8 cellular contexts compared by ENCODE assay signal in genomic region chr1:44807364-44808062, GRCh38. TPM values are rescaled to one million over a fixed set of nuclear protein-coding genes. Genes with fewer than 3 reads are reported as not detected.
DNase-seq lines count a peak whose midpoint lies in the region; ATAC-seq lines count a peak whose summit lies in the region.

No MANE protein-coding gene starts in this region.

- H3K27me3 Mint-ChIP-seq in CD4-positive, alpha-beta memory T cell, result no peaks in the 10 kb centered on the region

- intact Hi-C loops in CD4-positive, alpha-beta memory T cell (cut with micrococcal nuclease), result loop anchor here (5.0 to 10.0 kb wide), 2 partner anchors 75 to 777 kb away; partner anchors contain the start of genes NASP and RNU5D-1

- peak overlapping the region; percentile 74 to 87 (median 80) for H3K4me3 Mint-ChIP-seq in CD4-positive, alpha-beta memory T cell

- H3K9me3 Mint-ChIP-seq in CD4-positive, alpha-beta memory T cell, result peaks cover 0 to 12% (median 0%) of the 10 kb centered on the region in 8 donors

- ATAC-seq in GM21825 (IDR thresholded peaks at IDR 0.05; ENCODE audit: unreplicated experiment) (peak; percentile 33), GM19455 (IDR thresholded peaks at IDR 0.05; ENCODE audit: unreplicated experiment) (no peak)

- H3K4me3 ChIP-seq in CD4-positive, alpha-beta memory T cell (ENCODE audit: low read length in 2 of 2), result peak overlapping the region; percentile 41 to 57

- H3K27ac ChIP-seq in CD4-positive, alpha-beta memory T cell (ENCODE audit: low read depth, low read length), result peak overlapping the region; percentile 98

- POLR2A ChIA-PET in CD4-positive, alpha-beta memory T cell (lab: Charles Lee; ENCODE audit: partially characterized antibody), result interaction anchor here (0.6 to 22.2 kb wide), 18 partner anchors 2 to 777 kb away, joined by 3 to 1564 read pairs (median 17); partner anchors contain the start of genes BEST4, BTBD19, CCDC163 and DYNLT4

- H3K36me3 Mint-ChIP-seq in CD4-positive, alpha-beta memory T cell, result peaks cover 29 to 59% of the 10 kb centered on the region in 2 donors

- H3K4me1 Mint-ChIP-seq in CD4-positive, alpha-beta memory T cell, result peaks cover 57 to 94% (median 73%) of the 10 kb centered on the region in 4 donors

- peaks cover 90% of the 10 kb centered on the region for H3K4me1 ChIP-seq in CD4-positive, alpha-beta memory T cell (ENCODE audit: insufficient read depth, low read length)

- H3K27me3 ChIP-seq in CD4-positive, alpha-beta memory T cell (ENCODE audit: insufficient read depth, low read length), result no peaks in the 10 kb centered on the region

- peak overlapping the region; percentile 98 to 100 (median 99) for H3K27ac Mint-ChIP-seq in CD4-positive, alpha-beta memory T cell

- DNase-seq in CD4-positive, alpha-beta memory T cell, result peak; percentile 91 to 98 (median 91)
- DNase-seq in NAMALWA (ENCODE audit: low spot score) (peak; percentile 61), cerebellar cortex (ENCODE audit: low spot score) (peak; percentile 86), islet precursor cell (peak; percentile 100)
- DNase-seq in activated CD4-positive, alpha-beta T cell treated with anti-CD3 and anti-CD28 coated beads for 24 hours (ENCODE audit: low read depth in 2 of 2), result peak; percentile 75 to 85
- peak; percentile 80 for DNase-seq in stimulated activated CD4-positive, alpha-beta T cell treated with anti-CD3 and anti-CD28 coated beads, Interleukin-12 subunit alpha, Interleukin-12 subunit beta, amount 100 ng/mL, for 4 hours

- H3K36me3 ChIP-seq in CD4-positive, alpha-beta memory T cell (ENCODE audit: insufficient read depth, low read length), result peaks cover 35% of the 10 kb centered on the region

- no peaks in the 10 kb centered on the region for H3K9me3 ChIP-seq in CD4-positive, alpha-beta memory T cell (ENCODE audit: control insufficient read depth in 1 of 2, low read length in 2 of 2)

- CTCF ChIA-PET in CD4-positive, alpha-beta memory T cell (lab: Charles Lee; ENCODE audit: partially characterized antibody), result interaction anchor here (1.3 to 13.0 kb wide), 6 partner anchors 8 to 86 kb away, joined by 5 to 174 read pairs (median 12); partner anchors contain the start of gene PLK3

RNA-seq across cellular contexts. Expression of gene DYNLT4, which starts 0.4 kb away (rescaled TPM):
- total RNA-seq in CD4-positive, alpha-beta memory T cell, result under 1 TPM in 1 of 2 experiments, not detected in 1; 0.47 TPM
- polyA plus RNA-seq in CD4-positive, alpha-beta memory T cell, result 1 to 10 TPM; 1.0 to 1.6 TPM

RNA-seq across cellular contexts. Expression of gene BTBD19, which starts 0.8 kb away (rescaled TPM):
- 10 to 100 TPM; 14.8 to 16.8 TPM for total RNA-seq in CD4-positive, alpha-beta memory T cell
- under 1 TPM; 0.25 to 0.26 TPM for polyA plus RNA-seq in CD4-positive, alpha-beta memory T cell

RNA-seq across cellular contexts. Expression of gene PLK3, which starts 7.3 kb away (rescaled TPM):
- 100 to 1,000 TPM; 151 to 153 TPM for total RNA-seq in CD4-positive, alpha-beta memory T cell
- polyA plus RNA-seq in CD4-positive, alpha-beta memory T cell, result 10 to 100 TPM; 37.3 to 43.7 TPM

RNA-seq across cellular contexts. Expression of gene BEST4, which starts 19.5 kb away (rescaled TPM):
- total RNA-seq in CD4-positive, alpha-beta memory T cell, result 1 to 10 TPM; 1.2 to 1.6 TPM
- polyA plus RNA-seq in CD4-positive, alpha-beta memory T cell, result under 1 TPM in 1 of 2 donors, not detected in 1; 0.20 TPM

RNA-seq across cellular contexts. Expression of gene RPS8, which starts 32.2 kb away (rescaled TPM):
- 1,000 to 10,000 TPM; 2,728 to 2,811 TPM for total RNA-seq in CD4-positive, alpha-beta memory T cell
- 1,000 to 10,000 TPM in 1 of 2 donors, 100 to 1,000 TPM in 1; 778 to 1,323 TPM for polyA plus RNA-seq in CD4-positive, alpha-beta memory T cell
